ENCODE assay signal across 27 cellular contexts in genomic region chr11:67309661-67310061, GRCh38. TPM values are rescaled to one million over a fixed set of nuclear protein-coding genes. Genes with fewer than 3 reads are reported as not detected.
DNase-seq lines count a peak whose midpoint lies in the region; ATAC-seq and TF ChIP-seq lines count a peak whose summit lies in the region.
"Had no signal": no experiment of that assay in that cellular context is flagged by ENCODE, and none has a peak within 500 bp of the region (broad histone marks: within the 10 kb centered on the region; RNA-seq: fewer than 3 reads in every experiment).

No MANE protein-coding gene starts in this region.

- H3K9me3 ChIP-seq in RWPE2 (ENCODE audit: severe bottlenecking) = no peaks in the 10 kb centered on the region
- H3K9me3 ChIP-seq in suprapubic skin = no peaks in the 10 kb centered on the region
- H3K9me3 ChIP-seq: BLaER1, tibial artery had no signal

- no peak overlapping the region for H3K4me3 Mint-ChIP-seq in glutamatergic neuron (ENCODE audit: unreplicated experiment)
- H3K4me3 Mint-ChIP-seq: dendritic cell treated with granulocyte-macrophage colony-stimulating factor and Interleukin-4, amounts not matched to agents 40 ng/mL and 50 ng/mL, for 4 days; HFFc6; WTC11 had no signal

- peaks cover 47% of the 10 kb centered on the region for H3K4me1 ChIP-seq in RWPE2 (ENCODE audit: insufficient read depth, poor library complexity, severe bottlenecking)
- peaks cover 54% of the 10 kb centered on the region for H3K4me1 ChIP-seq in suprapubic skin

- TF ChIP-seq CTCF in RWPE2 (IDR thresholded peaks at IDR 0.05; ENCODE audit: poor library complexity, severe bottlenecking) (no peak), glutamatergic neuron (IDR thresholded peaks at IDR 0.05; ENCODE audit: partially characterized antibody, unreplicated experiment) (no peak), suprapubic skin (IDR thresholded peaks at IDR 0.05) (no peak)

- TF ChIP-seq POLR2A in suprapubic skin (IDR thresholded peaks at IDR 0.05) = no peak

- WGBS in suprapubic skin = 91% methylated on average over 1 of the region's 14 CpGs

- ATAC-seq in RWPE2 (ENCODE audit: low read depth) (no peak), HG02798 (IDR thresholded peaks at IDR 0.05; ENCODE audit: poor library complexity, unreplicated experiment) (no peak)
- ATAC-seq: HepG2; stimulated activated naive CD8-positive, alpha-beta T cell treated with anti-CD3 and anti-CD28 coated beads, Interleukin-15, Interleukin-2, amounts not matched to agents 100 U/mL and 50 U/mL, for 24 hours; WTC11 had no signal

- H3K27me3 Mint-ChIP-seq in glutamatergic neuron (ENCODE audit: unreplicated experiment) = peaks cover 4% of the 10 kb centered on the region
- H3K27me3 Mint-ChIP-seq: dendritic cell treated with granulocyte-macrophage colony-stimulating factor and Interleukin-4, amounts not matched to agents 40 ng/mL and 50 ng/mL, for 4 days had no signal

- peak; percentile 2 for DNase-seq in H4 (ENCODE audit: low spot score)
- no peak for DNase-seq in RWPE2 (ENCODE audit: low spot score)
- no peak for DNase-seq in glutamatergic neuron
- peak in 1 of 2 donors; percentile 69 for DNase-seq in suprapubic skin (ENCODE audit: low spot score in 2 of 2)
- DNase-seq in NCI-H2171 (lab: John Stamatoyannopoulos, UW) = no peak
- no peak for DNase-seq in activated naive CD4-positive, alpha-beta T cell treated with Interleukin-2 at 50 U/mL for 16 hours
- DNase-seq: activated CD4-positive, alpha-beta T cell treated with anti-CD3 and anti-CD28 coated beads, Interleukin-2, amount 50 U/mL, for 48 hours; activated CD8-positive, alpha-beta memory T cell treated with anti-CD3 and anti-CD28 coated beads, Interleukin-2, amount 50 U/mL, for 48 hours; caudate nucleus; GM23248; HFFc6; hypothalamus; Kasumi-1; mesendoderm; MV-4-11; NCI-H1436 treated with DMSO at 0.1 percent for 48 hours; NCI-H446 treated with DMSO at 0.1 percent for 48 hours; nucleus accumbens; SHP77; stimulated activated naive CD8-positive, alpha-beta T cell treated with anti-CD3 and anti-CD28 coated beads, Interleukin-15, Interleukin-2, amounts not matched to agents 100 U/mL and 50 U/mL, for 24 hours; T-helper 9 cell had no signal

- H3K4me3 ChIP-seq in RWPE2 (ENCODE audit: severe bottlenecking) (no peak overlapping the region), suprapubic skin (no peak overlapping the region)
- H3K4me3 ChIP-seq: BLaER1, GM23248, tibial artery had no signal

- H3K9me3 Mint-ChIP-seq in glutamatergic neuron (ENCODE audit: unreplicated experiment) = peaks cover 2% of the 10 kb centered on the region
- H3K9me3 Mint-ChIP-seq: dendritic cell treated with granulocyte-macrophage colony-stimulating factor and Interleukin-4, amounts not matched to agents 40 ng/mL and 50 ng/mL, for 4 days; HFFc6; WTC11 had no signal

- H3K36me3 ChIP-seq in RWPE2 (ENCODE audit: low read depth) = peaks cover 58% of the 10 kb centered on the region
- H3K36me3 ChIP-seq in suprapubic skin = peaks cover 38% of the 10 kb centered on the region

- TF ChIP-seq EP300 in suprapubic skin (IDR thresholded peaks at IDR 0.05) = no peak

- H3K4me1 Mint-ChIP-seq in glutamatergic neuron (ENCODE audit: low read depth, unreplicated experiment) = peaks cover 1% of the 10 kb centered on the region

- no peaks in the 10 kb centered on the region for H3K27me3 ChIP-seq in RWPE2 (ENCODE audit: insufficient read depth, poor library complexity, severe bottlenecking)
- H3K27me3 ChIP-seq in suprapubic skin = no peaks in the 10 kb centered on the region
- H3K27me3 ChIP-seq: BLaER1, tibial artery had no signal

- H3K27ac ChIP-seq in RWPE2 (ENCODE audit: poor library complexity, severe bottlenecking) = peak overlapping the region; percentile 96
- H3K27ac ChIP-seq in suprapubic skin = peak overlapping the region; percentile 84
- H3K27ac ChIP-seq: GM23248, tibial artery had no signal

- H3K27ac Mint-ChIP-seq in glutamatergic neuron (ENCODE audit: unreplicated experiment) = peak overlapping the region; percentile 73
- H3K27ac Mint-ChIP-seq: dendritic cell treated with granulocyte-macrophage colony-stimulating factor and Interleukin-4, amounts not matched to agents 40 ng/mL and 50 ng/mL, for 4 days; HFFc6; WTC11 had no signal

- H3K36me3 Mint-ChIP-seq in glutamatergic neuron (ENCODE audit: unreplicated experiment) = no peaks in the 10 kb centered on the region

RNA-seq across cellular contexts. Expression of gene SSH3, which starts 6.3 kb away (rescaled TPM):
- total RNA-seq in H4 (2014; rRNA removed; shearing (Covaris generic)) = 6.5 and 8.5 TPM in 2 replicates
- total RNA-seq in glutamatergic neuron (ENCODE audit: unreplicated experiment) = 8.3 TPM
- total RNA-seq in suprapubic skin = 100 to 1,000 TPM in 1 of 4 donors, 10 to 100 TPM in 3; 49.4 to 107 (median 63.9) TPM

RNA-seq across cellular contexts. Expression of gene ANKRD13D, which starts 20.6 kb away (rescaled TPM):
- 5.6 and 6.1 TPM in 2 replicates for total RNA-seq in H4 (2014; rRNA removed; shearing (Covaris generic))
- total RNA-seq in glutamatergic neuron (ENCODE audit: unreplicated experiment) = 109 TPM
- 100 to 1,000 TPM in 1 of 4 donors, 10 to 100 TPM in 3; 55.7 to 154 (median 77.2) TPM for total RNA-seq in suprapubic skin

RNA-seq across cellular contexts. Expression of gene GRK2, which starts 43.4 kb away (rescaled TPM):
- total RNA-seq in H4 (2014; rRNA removed; shearing (Covaris generic)) = 15.2 and 16.3 TPM in 2 replicates
- total RNA-seq in glutamatergic neuron (ENCODE audit: unreplicated experiment) (52.2 TPM), suprapubic skin (100 to 1,000 TPM in 2 of 4 donors, 10 to 100 TPM in 2; 84.3 to 157 (median 105) TPM)

RNA-seq across cellular contexts. Expression of gene POLD4, which starts 43.7 kb away (rescaled TPM):
- total RNA-seq in H4 (2014; rRNA removed; shearing (Covaris generic)) = 71.6 and 77.4 TPM in 2 replicates
- total RNA-seq in glutamatergic neuron (ENCODE audit: unreplicated experiment) (15.4 TPM), suprapubic skin (10 to 100 TPM; 54.5 to 75.7 (median 65.0) TPM)
